In the genomic region with DNA sequence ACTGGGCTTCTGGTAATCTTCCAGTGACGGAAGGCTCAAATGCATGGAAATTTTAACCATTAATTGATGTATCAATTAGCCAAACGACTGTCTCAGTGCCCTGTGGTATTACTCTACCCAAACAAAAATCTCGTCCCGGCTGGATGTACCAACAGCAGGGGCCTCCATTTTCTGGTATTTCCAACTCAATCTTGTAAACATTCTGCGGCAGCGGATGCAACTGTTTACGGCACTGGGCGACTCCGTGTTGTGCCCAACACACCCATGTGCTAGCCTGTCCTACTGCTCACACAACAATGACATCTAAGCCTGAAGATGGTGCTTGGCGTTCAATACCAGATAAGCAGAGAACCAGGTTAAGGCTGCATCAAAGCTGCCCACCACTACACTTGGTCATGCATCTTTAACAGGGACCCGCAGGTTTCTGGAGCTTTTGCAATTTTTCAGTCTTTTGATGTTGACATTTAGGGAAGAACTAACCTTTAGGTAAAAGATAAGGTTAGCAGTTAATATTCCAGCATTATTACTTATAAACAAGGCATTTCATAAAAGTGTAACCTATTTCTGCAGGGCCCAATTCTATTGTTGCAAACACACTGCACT, we compare ENCODE assay signal across 1 cellular context.
TF ChIP-seq lines count a peak whose summit lies in the region.

No MANE protein-coding gene starts in this region.

TF ChIP-seq in GM23338, 12 proteins besides CTCF, POLR2A, EP300 and RAD21 (continued from another document):
- TF ChIP-seq, protein P1, sequence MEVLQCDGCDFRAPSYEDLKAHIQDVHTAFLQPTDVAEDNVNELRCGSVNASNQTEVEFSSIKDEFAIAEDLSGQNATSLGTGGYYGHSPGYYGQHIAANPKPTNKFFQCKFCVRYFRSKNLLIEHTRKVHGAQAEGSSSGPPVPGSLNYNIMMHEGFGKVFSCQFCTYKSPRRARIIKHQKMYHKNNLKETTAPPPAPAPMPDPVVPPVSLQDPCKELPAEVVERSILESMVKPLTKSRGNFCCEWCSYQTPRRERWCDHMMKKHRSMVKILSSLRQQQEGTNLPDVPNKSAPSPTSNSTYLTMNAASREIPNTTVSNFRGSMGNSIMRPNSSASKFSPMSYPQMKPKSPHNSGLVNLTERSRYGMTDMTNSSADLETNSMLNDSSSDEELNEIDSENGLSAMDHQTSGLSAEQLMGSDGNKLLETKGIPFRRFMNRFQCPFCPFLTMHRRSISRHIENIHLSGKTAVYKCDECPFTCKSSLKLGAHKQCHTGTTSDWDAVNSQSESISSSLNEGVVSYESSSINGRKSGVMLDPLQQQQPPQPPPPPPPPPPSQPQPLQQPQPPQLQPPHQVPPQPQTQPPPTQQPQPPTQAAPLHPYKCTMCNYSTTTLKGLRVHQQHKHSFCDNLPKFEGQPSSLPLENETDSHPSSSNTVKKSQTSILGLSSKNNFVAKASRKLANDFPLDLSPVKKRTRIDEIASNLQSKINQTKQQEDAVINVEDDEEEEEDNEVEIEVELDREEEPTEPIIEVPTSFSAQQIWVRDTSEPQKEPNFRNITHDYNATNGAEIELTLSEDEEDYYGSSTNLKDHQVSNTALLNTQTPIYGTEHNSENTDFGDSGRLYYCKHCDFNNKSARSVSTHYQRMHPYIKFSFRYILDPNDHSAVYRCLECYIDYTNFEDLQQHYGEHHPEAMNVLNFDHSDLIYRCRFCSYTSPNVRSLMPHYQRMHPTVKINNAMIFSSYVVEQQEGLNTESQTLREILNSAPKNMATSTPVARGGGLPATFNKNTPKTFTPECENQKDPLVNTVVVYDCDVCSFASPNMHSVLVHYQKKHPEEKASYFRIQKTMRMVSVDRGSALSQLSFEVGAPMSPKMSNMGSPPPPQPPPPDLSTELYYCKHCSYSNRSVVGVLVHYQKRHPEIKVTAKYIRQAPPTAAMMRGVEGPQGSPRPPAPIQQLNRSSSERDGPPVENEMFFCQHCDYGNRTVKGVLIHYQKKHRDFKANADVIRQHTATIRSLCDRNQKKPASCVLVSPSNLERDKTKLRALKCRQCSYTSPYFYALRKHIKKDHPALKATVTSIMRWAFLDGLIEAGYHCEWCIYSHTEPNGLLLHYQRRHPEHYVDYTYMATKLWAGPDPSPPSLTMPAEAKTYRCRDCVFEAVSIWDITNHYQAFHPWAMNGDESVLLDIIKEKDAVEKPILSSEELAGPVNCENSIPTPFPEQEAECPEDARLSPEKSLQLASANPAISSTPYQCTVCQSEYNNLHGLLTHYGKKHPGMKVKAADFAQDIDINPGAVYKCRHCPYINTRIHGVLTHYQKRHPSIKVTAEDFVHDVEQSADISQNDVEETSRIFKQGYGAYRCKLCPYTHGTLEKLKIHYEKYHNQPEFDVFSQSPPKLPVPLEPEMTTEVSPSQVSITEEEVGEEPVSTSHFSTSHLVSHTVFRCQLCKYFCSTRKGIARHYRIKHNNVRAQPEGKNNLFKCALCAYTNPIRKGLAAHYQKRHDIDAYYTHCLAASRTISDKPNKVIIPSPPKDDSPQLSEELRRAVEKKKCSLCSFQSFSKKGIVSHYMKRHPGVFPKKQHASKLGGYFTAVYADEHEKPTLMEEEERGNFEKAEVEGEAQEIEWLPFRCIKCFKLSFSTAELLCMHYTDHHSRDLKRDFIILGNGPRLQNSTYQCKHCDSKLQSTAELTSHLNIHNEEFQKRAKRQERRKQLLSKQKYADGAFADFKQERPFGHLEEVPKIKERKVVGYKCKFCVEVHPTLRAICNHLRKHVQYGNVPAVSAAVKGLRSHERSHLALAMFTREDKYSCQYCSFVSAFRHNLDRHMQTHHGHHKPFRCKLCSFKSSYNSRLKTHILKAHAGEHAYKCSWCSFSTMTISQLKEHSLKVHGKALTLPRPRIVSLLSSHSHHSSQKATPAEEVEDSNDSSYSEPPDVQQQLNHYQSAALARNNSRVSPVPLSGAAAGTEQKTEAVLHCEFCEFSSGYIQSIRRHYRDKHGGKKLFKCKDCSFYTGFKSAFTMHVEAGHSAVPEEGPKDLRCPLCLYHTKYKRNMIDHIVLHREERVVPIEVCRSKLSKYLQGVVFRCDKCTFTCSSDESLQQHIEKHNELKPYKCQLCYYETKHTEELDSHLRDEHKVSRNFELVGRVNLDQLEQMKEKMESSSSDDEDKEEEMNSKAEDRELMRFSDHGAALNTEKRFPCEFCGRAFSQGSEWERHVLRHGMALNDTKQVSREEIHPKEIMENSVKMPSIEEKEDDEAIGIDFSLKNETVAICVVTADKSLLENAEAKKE (CRISPR knock-in tag; IDR thresholded peaks at IDR 0.05), result no peak
- TF ChIP-seq POLR2AphosphoS5 (IDR thresholded peaks at IDR 0.05; ENCODE audit: low read depth) (no peak), NANOG (IDR thresholded peaks at IDR 0.05; ENCODE audit: borderline replicate concordance) (no peak), EZH2phosphoT487 (IDR thresholded peaks at IDR 0.05; ENCODE audit: unreplicated experiment) (no peak), STAT1 (IDR thresholded peaks at IDR 0.05; ENCODE audit: unreplicated experiment) (no peak)
TF ChIP-seq in GM23338: peak in this region for 0.
